In the genomic region with DNA sequence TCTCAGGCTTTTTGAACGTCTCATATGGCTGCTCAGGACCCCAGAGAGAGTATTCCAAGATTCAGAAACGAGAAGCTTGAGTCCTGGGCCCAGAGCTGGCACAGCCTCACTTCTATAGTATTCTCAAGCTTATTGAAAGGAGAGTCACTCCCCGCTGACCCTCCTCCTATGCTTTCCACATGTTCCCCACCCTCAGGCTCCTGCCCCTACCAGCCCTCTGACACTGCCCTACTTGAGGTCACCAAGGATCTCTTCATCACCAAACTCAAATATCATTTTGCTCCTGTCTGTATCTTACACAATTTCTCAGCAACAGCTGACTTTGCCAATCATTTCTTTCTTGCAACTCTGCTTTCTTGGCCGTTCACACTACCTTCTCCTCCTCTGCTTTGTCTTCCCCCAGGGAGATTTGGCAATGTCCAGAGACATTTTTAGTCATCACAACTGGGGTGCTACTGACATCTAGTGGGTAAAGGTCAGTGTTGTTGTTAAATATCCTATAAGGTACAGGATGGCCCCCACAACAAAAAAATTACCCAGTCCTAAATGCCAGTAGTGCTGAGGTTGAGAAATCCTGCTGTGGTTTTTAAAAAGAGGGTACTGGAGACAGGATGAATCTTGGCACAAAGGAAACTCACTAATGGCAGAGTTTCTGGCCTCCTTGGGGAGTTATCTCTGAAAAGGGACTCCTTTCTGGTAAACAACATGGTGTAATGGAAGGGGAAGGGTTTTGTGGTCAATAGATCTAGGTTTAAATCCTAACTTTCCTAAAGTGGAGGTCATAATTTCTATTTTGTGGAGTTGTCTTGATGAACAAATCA, we compare ENCODE assay signal across 9 cellular contexts. TPM values are rescaled to one million over a fixed set of nuclear protein-coding genes. Genes with fewer than 3 reads are reported as not detected.
A peak's percentile ranks its signal among the peaks of the same experiment; 100 is the strongest.
DNase-seq lines count a peak whose midpoint lies in the region; ATAC-seq and TF ChIP-seq lines count a peak whose summit lies in the region.
"Had no signal": no experiment of that assay in that cellular context is flagged by ENCODE, and none has a peak within 500 bp of the region (broad histone marks: within the 10 kb centered on the region; RNA-seq: fewer than 3 reads in every experiment).

No MANE protein-coding gene starts in this region.

- TF ChIP-seq CTCF in activated CD8-positive, alpha-beta T cell treated with anti-CD3 and anti-CD28 coated beads for 36 hours (IDR thresholded peaks at IDR 0.05): peak; percentile 30
- TF ChIP-seq CTCF in coronary artery (IDR thresholded peaks at IDR 0.05): no peak

- no peak overlapping the region for H4K8ac ChIP-seq in neuronal stem cell (ENCODE audit: low read depth, low read length)

- DNase-seq in activated CD8-positive, alpha-beta T cell treated with anti-CD3 and anti-CD28 coated beads for 36 hours: peak; percentile 4
- DNase-seq in activated CD8-positive, alpha-beta T cell treated with anti-CD3 and anti-CD28 coated beads, Interleukin-2, amount 10 ng/mL, durations not matched to agents 7 days and 5 days: no peak
- DNase-seq in MV-4-11 (lab: John Stamatoyannopoulos, UW) (peak; percentile 80), neuronal stem cell (ENCODE audit: low spot score) (peak; percentile 38), GDM1 (lab: John Stamatoyannopoulos, UW) (no peak), coronary artery (ENCODE audit: low spot score) (no peak)

- H3K36me3 ChIP-seq in neuronal stem cell (replicated peaks in 1 of 2; ENCODE audit: control insufficient read depth in 2 of 2, insufficient read depth in 2 of 2, low read length in 2 of 2): no peaks in the 10 kb centered on the region
- H3K36me3 ChIP-seq: thoracic aorta had no signal

- H3K27ac ChIP-seq in neuronal stem cell (replicated peaks; ENCODE audit: low read length): no peak overlapping the region
- H3K27ac ChIP-seq in coronary artery: no peak overlapping the region
- H3K27ac ChIP-seq: thoracic aorta had no signal

- no peak overlapping the region for H2BK120ac ChIP-seq in neuronal stem cell (ENCODE audit: low read depth, low read length)

- CTCF ChIA-PET in activated CD8-positive, alpha-beta T cell treated with anti-CD3 and anti-CD28 coated beads for 36 hours (lab: Charles Lee): interaction anchor here (1.2 to 6.0 kb wide), 5 partner anchors 10 to 58 kb away, joined by 4 to 39 read pairs (median 5); no protein-coding TSS in a partner anchor
- CTCF ChIA-PET in activated CD8-positive, alpha-beta T cell treated with anti-CD3 and anti-CD28 coated beads, Interleukin-2, amount 10 ng/mL, durations not matched to agents 7 days and 5 days (lab: Charles Lee): interaction anchor here (0.9 to 2.8 kb wide), 7 partner anchors 10 to 58 kb away, joined by 3 to 11 read pairs (median 7); no protein-coding TSS in a partner anchor

- no peaks in the 10 kb centered on the region for H3K9me3 Mint-ChIP-seq in activated CD8-positive, alpha-beta T cell treated with anti-CD3 and anti-CD28 coated beads for 36 hours
- H3K9me3 Mint-ChIP-seq in activated CD8-positive, alpha-beta T cell treated with anti-CD3 and anti-CD28 coated beads, Interleukin-2, amount 10 ng/mL, durations not matched to agents 7 days and 5 days (ENCODE audit: insufficient read depth): no peaks in the 10 kb centered on the region
- H3K9me3 Mint-ChIP-seq in dendritic cell treated with granulocyte-macrophage colony-stimulating factor and Interleukin-4, amounts not matched to agents 40 ng/mL and 50 ng/mL, for 4 days: no peaks in the 10 kb centered on the region

- no peak overlapping the region for H3K9ac ChIP-seq in neuronal stem cell (ENCODE audit: low read depth, low read length, poor library complexity)

- H3K4me1 ChIP-seq in neuronal stem cell (ENCODE audit: control insufficient read depth in 2 of 2, insufficient read depth in 1 of 2, low read depth in 1 of 2, low read length in 2 of 2): no peaks in the 10 kb centered on the region

- no peak overlapping the region for H2BK15ac ChIP-seq in neuronal stem cell (ENCODE audit: low read length)

- H2BK5ac ChIP-seq in neuronal stem cell (ENCODE audit: low read length): no peak overlapping the region

- no peak overlapping the region for H3K14ac ChIP-seq in neuronal stem cell (ENCODE audit: low read length)

- H3K4ac ChIP-seq in neuronal stem cell (ENCODE audit: low read length): no peak overlapping the region

- H3K23ac ChIP-seq in neuronal stem cell (ENCODE audit: low read depth, low read length, poor library complexity): no peak overlapping the region

- no peak overlapping the region for H3K18ac ChIP-seq in neuronal stem cell (ENCODE audit: low read length)

- peaks cover 23% of the 10 kb centered on the region for H3K27me3 Mint-ChIP-seq in activated CD8-positive, alpha-beta T cell treated with anti-CD3 and anti-CD28 coated beads for 36 hours
- peaks cover 34% of the 10 kb centered on the region for H3K27me3 Mint-ChIP-seq in activated CD8-positive, alpha-beta T cell treated with anti-CD3 and anti-CD28 coated beads, Interleukin-2, amount 10 ng/mL, durations not matched to agents 7 days and 5 days (ENCODE audit: low read depth)
- H3K27me3 Mint-ChIP-seq in dendritic cell treated with granulocyte-macrophage colony-stimulating factor and Interleukin-4, amounts not matched to agents 40 ng/mL and 50 ng/mL, for 4 days: no peaks in the 10 kb centered on the region

- ATAC-seq in activated CD8-positive, alpha-beta T cell treated with anti-CD3 and anti-CD28 coated beads for 36 hours: no peak
- no peak for ATAC-seq in activated CD8-positive, alpha-beta T cell treated with anti-CD3 and anti-CD28 coated beads, Interleukin-2, amount 10 ng/mL, durations not matched to agents 7 days and 5 days
- peak; percentile 76 for ATAC-seq in HG02642 (IDR thresholded peaks at IDR 0.05; ENCODE audit: poor library complexity, unreplicated experiment)

- no peak overlapping the region for H2BK12ac ChIP-seq in neuronal stem cell (ENCODE audit: low read length)

- intact Hi-C loops in activated CD8-positive, alpha-beta T cell treated with anti-CD3 and anti-CD28 coated beads for 36 hours (cut with micrococcal nuclease): no loop called here
- intact Hi-C loops in dendritic cell treated with granulocyte-macrophage colony-stimulating factor and Interleukin-4, amounts not matched to agents 40 ng/mL and 50 ng/mL, for 4 days (cut with micrococcal nuclease): loop anchor here (1.0 to 10.0 kb wide), 3 partner anchors 15 to 227 kb away; a partner anchor contains a TSS

- H3K4me3 ChIP-seq in neuronal stem cell (ENCODE audit: low read length in 2 of 2) (no peak overlapping the region), coronary artery (no peak overlapping the region)
- H3K4me3 ChIP-seq: thoracic aorta had no signal

- H2AFZ ChIP-seq in neuronal stem cell (ENCODE audit: low read length): no peak overlapping the region

- no peak overlapping the region for H2AK5ac ChIP-seq in neuronal stem cell (ENCODE audit: low read depth, low read length)

- POLR2A ChIA-PET in activated CD8-positive, alpha-beta T cell treated with anti-CD3 and anti-CD28 coated beads for 36 hours (lab: Charles Lee): interaction anchor here (0.6 to 1.0 kb wide), 2 partner anchors 125 to 1433 kb away, joined by 3 read pairs; no protein-coding TSS in a partner anchor
- POLR2A ChIA-PET in activated CD8-positive, alpha-beta T cell treated with anti-CD3 and anti-CD28 coated beads, Interleukin-2, amount 10 ng/mL, durations not matched to agents 7 days and 5 days (lab: Charles Lee): no interaction called here

- H3K4me3 Mint-ChIP-seq in activated CD8-positive, alpha-beta T cell treated with anti-CD3 and anti-CD28 coated beads for 36 hours: no peak overlapping the region
- H3K4me3 Mint-ChIP-seq in activated CD8-positive, alpha-beta T cell treated with anti-CD3 and anti-CD28 coated beads, Interleukin-2, amount 10 ng/mL, durations not matched to agents 7 days and 5 days: no peak overlapping the region
- no peak overlapping the region for H3K4me3 Mint-ChIP-seq in dendritic cell treated with granulocyte-macrophage colony-stimulating factor and Interleukin-4, amounts not matched to agents 40 ng/mL and 50 ng/mL, for 4 days

- no CpG with 5 or more reads among the region's 4 CpGs for WGBS in neuronal stem cell (ENCODE audit: extremely low coverage in 2 of 2, insufficient read length in 2 of 2, insufficient replicate concordance in 1 of 2), 2 donors

- H3K36me3 Mint-ChIP-seq in activated CD8-positive, alpha-beta T cell treated with anti-CD3 and anti-CD28 coated beads for 36 hours (ENCODE audit: low read depth): no peaks in the 10 kb centered on the region
- no peaks in the 10 kb centered on the region for H3K36me3 Mint-ChIP-seq in activated CD8-positive, alpha-beta T cell treated with anti-CD3 and anti-CD28 coated beads, Interleukin-2, amount 10 ng/mL, durations not matched to agents 7 days and 5 days (ENCODE audit: low read depth)
- no peaks in the 10 kb centered on the region for H3K36me3 Mint-ChIP-seq in dendritic cell treated with granulocyte-macrophage colony-stimulating factor and Interleukin-4, amounts not matched to agents 40 ng/mL and 50 ng/mL, for 4 days (ENCODE audit: low read depth)

- H3K4me1 Mint-ChIP-seq in activated CD8-positive, alpha-beta T cell treated with anti-CD3 and anti-CD28 coated beads for 36 hours (ENCODE audit: low read depth): peaks cover 6% of the 10 kb centered on the region
- peaks cover 13% of the 10 kb centered on the region for H3K4me1 Mint-ChIP-seq in activated CD8-positive, alpha-beta T cell treated with anti-CD3 and anti-CD28 coated beads, Interleukin-2, amount 10 ng/mL, durations not matched to agents 7 days and 5 days (ENCODE audit: low read depth)
- H3K4me1 Mint-ChIP-seq in dendritic cell treated with granulocyte-macrophage colony-stimulating factor and Interleukin-4, amounts not matched to agents 40 ng/mL and 50 ng/mL, for 4 days (ENCODE audit: low read depth): peaks cover 42% of the 10 kb centered on the region

- H3K27ac Mint-ChIP-seq in activated CD8-positive, alpha-beta T cell treated with anti-CD3 and anti-CD28 coated beads for 36 hours: no peak overlapping the region
- no peak overlapping the region for H3K27ac Mint-ChIP-seq in activated CD8-positive, alpha-beta T cell treated with anti-CD3 and anti-CD28 coated beads, Interleukin-2, amount 10 ng/mL, durations not matched to agents 7 days and 5 days
- H3K27ac Mint-ChIP-seq in dendritic cell treated with granulocyte-macrophage colony-stimulating factor and Interleukin-4, amounts not matched to agents 40 ng/mL and 50 ng/mL, for 4 days: peak overlapping the region; percentile 25

- no peaks in the 10 kb centered on the region for H3K79me1 ChIP-seq in neuronal stem cell (ENCODE audit: low read depth, low read length)

- H4K91ac ChIP-seq in neuronal stem cell (ENCODE audit: low read depth, low read length, poor library complexity): no peak overlapping the region

- H3K27me3 ChIP-seq in neuronal stem cell (ENCODE audit: control insufficient read depth in 3 of 3, insufficient read depth in 3 of 3, low read depth in 1 of 3, low read length in 3 of 3): peaks cover 0 to 69% (median 0%) of the 10 kb centered on the region in 3 experiments

- no peaks in the 10 kb centered on the region for H3K9me3 ChIP-seq in neuronal stem cell (replicated peaks in 1 of 2; ENCODE audit: control insufficient read depth in 2 of 2, insufficient read depth in 1 of 2, low read depth in 1 of 2, low read length in 2 of 2)
- H3K9me3 ChIP-seq: thoracic aorta had no signal

- H3K4me2 ChIP-seq in neuronal stem cell (ENCODE audit: insufficient read depth, low read length, poor library complexity, severe bottlenecking): no peak overlapping the region

RNA-seq across cellular contexts. Expression of a gene that starts 26.9 kb away (rescaled TPM):
- 100 to 1,000 TPM in 1 of 2 experiments, 10 to 100 TPM in 1; 87.2 to 104 TPM for total RNA-seq in activated CD8-positive, alpha-beta T cell treated with anti-CD3 and anti-CD28 coated beads for 36 hours
- total RNA-seq in activated CD8-positive, alpha-beta T cell treated with anti-CD3 and anti-CD28 coated beads, Interleukin-2, amount 10 ng/mL, durations not matched to agents 7 days and 5 days: 10 to 100 TPM; 30.1 to 32.6 TPM
- 7.2 TPM for polyA plus RNA-seq in neuronal stem cell (2013, experiment 1 of 2)
- polyA plus RNA-seq in neuronal stem cell (2013, experiment 2 of 2): 7.2 TPM

RNA-seq across cellular contexts. Expression of a gene that starts 47.5 kb away (rescaled TPM):
- total RNA-seq in activated CD8-positive, alpha-beta T cell treated with anti-CD3 and anti-CD28 coated beads for 36 hours: 10 to 100 TPM; 24.5 to 25.4 TPM
- total RNA-seq in activated CD8-positive, alpha-beta T cell treated with anti-CD3 and anti-CD28 coated beads, Interleukin-2, amount 10 ng/mL, durations not matched to agents 7 days and 5 days: 10 to 100 TPM; 31.7 to 34.3 TPM
- polyA plus RNA-seq in neuronal stem cell (2013, experiment 1 of 2): 15.5 TPM
- 14.2 TPM for polyA plus RNA-seq in neuronal stem cell (2013, experiment 2 of 2)

Comparison
In these comparisons a context has a peak if more than half of its experiments do, and no peak if none do; other contexts are left out.
1. DNase-seq: peak in activated CD8-positive, alpha-beta T cell treated with anti-CD3 and anti-CD28 coated beads for 36 hours (single experiment), MV-4-11 (single experiment) and neuronal stem cell (single experiment); none in activated CD8-positive, alpha-beta T cell treated with anti-CD3 and anti-CD28 coated beads, Interleukin-2, amount 10 ng/mL, durations not matched to agents 7 days and 5 days (single experiment), GDM1 (single experiment) and coronary artery (single experiment).